In genomic region chr18:57976230-57976773, GRCh38 we compare ENCODE assay signal across 19 cellular contexts.
A peak's percentile ranks its signal among the peaks of the same experiment; 100 is the strongest.
DNase-seq lines count a peak whose midpoint lies in the region; ATAC-seq, FAIRE-seq and TF ChIP-seq lines count a peak whose summit lies in the region.
"Had no signal": no experiment of that assay in that cellular context is flagged by ENCODE, and none has a peak within 500 bp of the region (broad histone marks: within the 10 kb centered on the region; RNA-seq: fewer than 3 reads in every experiment).

No MANE protein-coding gene starts in this region.

- peak; percentile 72 for ATAC-seq in HG03354 (IDR thresholded peaks at IDR 0.05; ENCODE audit: poor library complexity, severe bottlenecking, unreplicated experiment)
- ATAC-seq in stimulated activated naive B cell treated with anti-CD40 and anti-IgM and Interleukin-4, amounts not matched to agents 10 μg/mL and 1 μg/mL and 100 μg/mL, for 72 hours (replicated peaks) = peak in 1 of 2 donors; percentile 36
- ATAC-seq in activated T-cell treated with anti-CD3 and anti-CD28 coated beads, Interleukin-2, amount 50 U/mL, for 72 hours (replicated peaks in 1 of 2) = no peak

- no peaks in the 10 kb centered on the region for H3K36me3 ChIP-seq in kidney (ENCODE audit: control insufficient read depth in 1 of 2, insufficient read depth in 2 of 2, low read length in 2 of 2)
- H3K36me3 ChIP-seq: right atrium auricular region had no signal

- H3K27ac ChIP-seq in kidney (ENCODE audit: low read depth in 2 of 2, low read length in 2 of 2) = peak overlapping the region; percentile 67 to 77
- H3K27ac ChIP-seq: C4-2B, right atrium auricular region had no signal

- FAIRE-seq in GM19239 (lab: Jason Lieb, UNC) (peak; percentile 84), kidney (lab: Jason Lieb, UNC) (peak; percentile 94), H54 (lab: Jason Lieb, UNC) (no peak)
- FAIRE-seq: colon, islet of Langerhans had no signal

- TF ChIP-seq CTCF in kidney (IDR thresholded peaks at IDR 0.05; ENCODE audit: borderline replicate concordance, extremely low read depth, insufficient read depth) = no peak

- no peaks in the 10 kb centered on the region for H3K27me3 Mint-ChIP-seq in stimulated activated naive B cell treated with anti-CD40 and anti-IgM and Interleukin-4, amounts not matched to agents 10 μg/mL and 1 μg/mL and 100 μg/mL, for 72 hours
- H3K27me3 Mint-ChIP-seq in activated T-cell treated with anti-CD3 and anti-CD28 coated beads, Interleukin-2, amount 50 U/mL, for 72 hours (ENCODE audit: low read depth) = peaks cover 8% of the 10 kb centered on the region

- peak; percentile 5 for DNase-seq in GM19239 (ENCODE audit: insufficient read length, low spot score)
- DNase-seq in kidney = no peak
- no peak for DNase-seq in stimulated activated naive B cell treated with anti-CD40 and anti-IgM and Interleukin-4, amounts not matched to agents 10 μg/mL and 1 μg/mL and 100 μg/mL, for 72 hours
- DNase-seq in activated T-cell treated with anti-CD3 and anti-CD28 coated beads, Interleukin-2, amount 50 U/mL, for 72 hours = no peak
- no peak for DNase-seq in H54 (ENCODE audit: insufficient read length, low spot score)
- no peak for DNase-seq in A172 (ENCODE audit: low spot score)
- DNase-seq in NCI-H1694 (lab: John Stamatoyannopoulos, UW) = no peak
- DNase-seq: aorta; DND-41; NCI-H2029; SIG-M5; stimulated activated CD4-positive, alpha-beta T cell treated with anti-CD3 and anti-CD28 coated beads, Interleukin-2, amount 100 ng/mL, for 24 hours; T-helper 9 cell; trophoblast cell had no signal

- H3K4me1 ChIP-seq in kidney (ENCODE audit: control insufficient read depth in 1 of 2, insufficient read depth in 1 of 2, low read depth in 1 of 2, low read length in 2 of 2) = peaks cover 9 to 12% of the 10 kb centered on the region in 2 donors
- H3K4me1 ChIP-seq: right atrium auricular region had no signal

- peak overlapping the region in 1 of 2 donors; percentile 20 for H3K9ac ChIP-seq in kidney (ENCODE audit: low read length in 2 of 2)

- no peaks in the 10 kb centered on the region for H3K9me3 Mint-ChIP-seq in stimulated activated naive B cell treated with anti-CD40 and anti-IgM and Interleukin-4, amounts not matched to agents 10 μg/mL and 1 μg/mL and 100 μg/mL, for 72 hours
- H3K9me3 Mint-ChIP-seq in activated T-cell treated with anti-CD3 and anti-CD28 coated beads, Interleukin-2, amount 50 U/mL, for 72 hours = no peaks in the 10 kb centered on the region

- H3K36me3 Mint-ChIP-seq in stimulated activated naive B cell treated with anti-CD40 and anti-IgM and Interleukin-4, amounts not matched to agents 10 μg/mL and 1 μg/mL and 100 μg/mL, for 72 hours = no peaks in the 10 kb centered on the region
- no peaks in the 10 kb centered on the region for H3K36me3 Mint-ChIP-seq in activated T-cell treated with anti-CD3 and anti-CD28 coated beads, Interleukin-2, amount 50 U/mL, for 72 hours (ENCODE audit: insufficient read depth in 2 of 2)

- no peaks in the 10 kb centered on the region for H3K9me3 ChIP-seq in kidney (ENCODE audit: control insufficient read depth in 1 of 2, low read length in 2 of 2)
- H3K9me3 ChIP-seq: right atrium auricular region had no signal

- H3K4me1 Mint-ChIP-seq in stimulated activated naive B cell treated with anti-CD40 and anti-IgM and Interleukin-4, amounts not matched to agents 10 μg/mL and 1 μg/mL and 100 μg/mL, for 72 hours = peaks cover 7 to 9% of the 10 kb centered on the region in 2 donors
- no peaks in the 10 kb centered on the region for H3K4me1 Mint-ChIP-seq in activated T-cell treated with anti-CD3 and anti-CD28 coated beads, Interleukin-2, amount 50 U/mL, for 72 hours (ENCODE audit: low read depth)

- TF ChIP-seq POLR2A in H54 (IDR thresholded peaks at IDR 0.05; ENCODE audit: low read depth, low read length) = no peak

- H3K27ac Mint-ChIP-seq in stimulated activated naive B cell treated with anti-CD40 and anti-IgM and Interleukin-4, amounts not matched to agents 10 μg/mL and 1 μg/mL and 100 μg/mL, for 72 hours = no peak overlapping the region
- H3K27ac Mint-ChIP-seq in activated T-cell treated with anti-CD3 and anti-CD28 coated beads, Interleukin-2, amount 50 U/mL, for 72 hours = no peak overlapping the region

- H3K4me3 ChIP-seq in kidney (ENCODE audit: low read length in 2 of 2) = peak overlapping the region; percentile 20 to 46
- H3K4me3 ChIP-seq: right atrium auricular region had no signal

- H3K4me3 Mint-ChIP-seq in stimulated activated naive B cell treated with anti-CD40 and anti-IgM and Interleukin-4, amounts not matched to agents 10 μg/mL and 1 μg/mL and 100 μg/mL, for 72 hours = peak overlapping the region; percentile 7 to 36
- no peak overlapping the region for H3K4me3 Mint-ChIP-seq in activated T-cell treated with anti-CD3 and anti-CD28 coated beads, Interleukin-2, amount 50 U/mL, for 72 hours

- intact Hi-C loops in kidney (cut with DNase I) = no loop called here

Comparison
In these comparisons a context has a peak if more than half of its experiments do, and no peak if none do; other contexts are left out.
1. H3K4me3 Mint-ChIP-seq: peak in stimulated activated naive B cell treated with anti-CD40 and anti-IgM and Interleukin-4, amounts not matched to agents 10 μg/mL and 1 μg/mL and 100 μg/mL, for 72 hours (2 of 2); none in activated T-cell treated with anti-CD3 and anti-CD28 coated beads, Interleukin-2, amount 50 U/mL, for 72 hours (0 of 2).